24 cellular contexts compared by ENCODE assay signal in genomic region chr15:88031461-88031860, GRCh38.
"Had no signal": no experiment of that assay in that cellular context is flagged by ENCODE, and none has a peak within 500 bp of the region (broad histone marks: within the 10 kb centered on the region; RNA-seq: fewer than 3 reads in every experiment).

No MANE protein-coding gene starts in this region.

- H3K27ac ChIP-seq: left lung, neural progenitor cell, right lobe of liver, tibial nerve had no signal

- H3K9me3 Mint-ChIP-seq: activated T-cell treated with anti-CD3 and anti-CD28 coated beads, Interleukin-2, amount 50 U/mL, for 24 hours had no signal

- H3K4me3 Mint-ChIP-seq: activated naive CD8-positive, alpha-beta T cell; activated T-cell treated with anti-CD3 and anti-CD28 coated beads, Interleukin-2, amount 50 U/mL, for 24 hours; activated T-helper 17 cell treated with anti-CD3 and anti-CD28 coated beads, Interleukin-2, amount 50 U/mL, for 72 hours; naive thymus-derived CD4-positive, alpha-beta T cell; neural progenitor cell; stimulated activated effector memory CD8-positive, alpha-beta T cell treated with anti-CD3 and anti-CD28 coated beads, Interleukin-12 subunit alpha, Interleukin-12 subunit beta, amount 100 ng/mL, for 72 hours; stimulated activated naive CD8-positive, alpha-beta T cell treated with anti-CD3 and anti-CD28 coated beads, Interleukin-15, amount 100 ng/mL, for 72 hours had no signal

- H3K36me3 Mint-ChIP-seq: activated naive CD8-positive, alpha-beta T cell; naive thymus-derived CD4-positive, alpha-beta T cell; stimulated activated effector memory CD8-positive, alpha-beta T cell treated with anti-CD3 and anti-CD28 coated beads, Interleukin-12 subunit alpha, Interleukin-12 subunit beta, amount 100 ng/mL, for 72 hours had no signal

- DNase-seq: activated CD4-positive, alpha-beta T cell treated with anti-CD3 and anti-CD28 coated beads for 1 hour; activated naive CD4-positive, alpha-beta T cell; activated T-cell treated with anti-CD3 and anti-CD28 coated beads, Interleukin-2, amount 50 U/mL, for 24 hours; central memory CD4-positive, alpha-beta T cell; dermis blood vessel endothelial cell; effector CD8-positive, alpha-beta T cell; erythroblast; foreskin melanocyte; glutamatergic neuron; hippocampal formation; kidney glomerular epithelial cell; left lung; naive thymus-derived CD4-positive, alpha-beta T cell; posterior cingulate gyrus; right lobe of liver; small intestine; stimulated activated CD4-positive, alpha-beta T cell treated with anti-CD3 and anti-CD28 coated beads, Interleukin-2, amount 100 ng/mL, for 24 hours; stimulated activated naive CD8-positive, alpha-beta T cell treated with anti-CD3 and anti-CD28 coated beads, Interleukin-15, amount 100 ng/mL, for 72 hours had no signal

- H3K27ac Mint-ChIP-seq: activated naive CD8-positive, alpha-beta T cell; activated T-cell treated with anti-CD3 and anti-CD28 coated beads, Interleukin-2, amount 50 U/mL, for 24 hours; activated T-helper 17 cell treated with anti-CD3 and anti-CD28 coated beads, Interleukin-2, amount 50 U/mL, for 72 hours; naive thymus-derived CD4-positive, alpha-beta T cell; neural progenitor cell; stimulated activated effector memory CD8-positive, alpha-beta T cell treated with anti-CD3 and anti-CD28 coated beads, Interleukin-12 subunit alpha, Interleukin-12 subunit beta, amount 100 ng/mL, for 72 hours; stimulated activated naive CD8-positive, alpha-beta T cell treated with anti-CD3 and anti-CD28 coated beads, Interleukin-15, amount 100 ng/mL, for 72 hours had no signal

- ATAC-seq: activated T-helper 17 cell treated with anti-CD3 and anti-CD28 coated beads, Interleukin-2, amount 50 U/mL, for 72 hours; left lung; naive thymus-derived CD4-positive, alpha-beta T cell; right lobe of liver; stimulated activated effector memory CD8-positive, alpha-beta T cell treated with anti-CD3 and anti-CD28 coated beads, Interleukin-12 subunit alpha, Interleukin-12 subunit beta, amount 100 ng/mL, for 72 hours; stimulated activated naive CD8-positive, alpha-beta T cell treated with anti-CD3 and anti-CD28 coated beads, Interleukin-15, amount 100 ng/mL, for 72 hours had no signal

- H3K4me1 Mint-ChIP-seq: activated T-helper 17 cell treated with anti-CD3 and anti-CD28 coated beads, Interleukin-2, amount 50 U/mL, for 72 hours; stimulated activated naive CD8-positive, alpha-beta T cell treated with anti-CD3 and anti-CD28 coated beads, Interleukin-15, amount 100 ng/mL, for 72 hours had no signal

- FAIRE-seq: astrocyte, small intestine had no signal
